ENCODE assay signal across 8 cellular contexts in genomic region chr14:21987937-21988336, GRCh38.
DNase-seq lines count a peak whose midpoint lies in the region; ATAC-seq and TF ChIP-seq lines count a peak whose summit lies in the region.

No MANE protein-coding gene starts in this region.

- H3K27me3 ChIP-seq in A673 (replicated peaks; ENCODE audit: insufficient read depth, low read depth, low read length, poor library complexity), result no peaks in the 10 kb centered on the region
- H3K27me3 ChIP-seq in RWPE2 (ENCODE audit: insufficient read depth, poor library complexity, severe bottlenecking), result peaks cover 21% of the 10 kb centered on the region

- ATAC-seq in RWPE2 (ENCODE audit: low read depth) (peak; percentile 63; the same call in 2 of the 3 replicates), GM21526 (IDR thresholded peaks at IDR 0.05; ENCODE audit: low FRiP score, unreplicated experiment) (no peak)

- H3K4me3 ChIP-seq in A673 (ENCODE audit: low read depth, low read length, poor library complexity, severe bottlenecking), result no peak overlapping the region
- H3K4me3 ChIP-seq in RWPE2 (ENCODE audit: severe bottlenecking), result no peak overlapping the region
- H3K4me3 ChIP-seq in fibroblast of mammary gland (ENCODE audit: control insufficient read depth, low read depth, low read length), result no peak overlapping the region

- intact Hi-C loops in A673 (cut with micrococcal nuclease; ENCODE audit: unreplicated experiment), result no loop called here

- CTCF ChIA-PET in A673 (lab: Charles Lee), result interaction anchor here (0.7 to 2.4 kb wide), 5 partner anchors 9 to 174 kb away, joined by 3 to 11 read pairs (median 3); no protein-coding TSS in a partner anchor

- no peaks in the 10 kb centered on the region for H3K36me3 ChIP-seq in A673 (ENCODE audit: insufficient read depth, low read length, poor library complexity, severe bottlenecking)
- H3K36me3 ChIP-seq in RWPE2 (ENCODE audit: low read depth), result no peaks in the 10 kb centered on the region

- BruUV-seq in A673 (replicated peaks; lab: Mats Ljungman, UMichigan), result no TSS peak

- DNase-seq in A673 (ENCODE audit: low spot score), result peak; percentile 77
- no peak for DNase-seq in GM10266 (ENCODE audit: extremely low spot score)
- DNase-seq in RWPE2 (ENCODE audit: low spot score), result no peak
- peak; percentile 32 for DNase-seq in fibroblast of mammary gland (ENCODE audit: low read depth)
- peak; percentile 47 for DNase-seq in superior temporal gyrus (ENCODE audit: extremely low spot score)
- DNase-seq in T1000 (lab: John Stamatoyannopoulos, UW), result no peak
- DNase-seq in NK-92 treated with Interleukin-12 subunit alpha and Interleukin-12 subunit beta, amount 100 ng/mL, for 24 hours (lab: John Stamatoyannopoulos, UW), result no peak

- H3K9me3 ChIP-seq in A673 (ENCODE audit: low read depth, low read length, poor library complexity, severe bottlenecking), result no peaks in the 10 kb centered on the region
- no peaks in the 10 kb centered on the region for H3K9me3 ChIP-seq in RWPE2 (ENCODE audit: severe bottlenecking)

- POLR2A ChIA-PET in A673 (lab: Charles Lee; ENCODE audit: low non-redundant PET), result no interaction called here

- H3K4me1 ChIP-seq in A673 (ENCODE audit: insufficient read depth, low read length, poor library complexity, severe bottlenecking) (no peaks in the 10 kb centered on the region), RWPE2 (ENCODE audit: insufficient read depth, poor library complexity, severe bottlenecking) (no peaks in the 10 kb centered on the region)

- peak; percentile 74 for TF ChIP-seq CTCF in A673 (conservative IDR thresholded peaks at IDR 0.05; ENCODE audit: low read depth, low read length)
- peak; percentile 11 for TF ChIP-seq CTCF in GM10266 (IDR thresholded peaks at IDR 0.05; ENCODE audit: control insufficient read depth, insufficient read depth, low read depth, missing control alignments)
- TF ChIP-seq CTCF in RWPE2 (IDR thresholded peaks at IDR 0.05; ENCODE audit: poor library complexity, severe bottlenecking), result peak; percentile 77
- peak; percentile 55 for TF ChIP-seq CTCF in fibroblast of mammary gland (conservative IDR thresholded peaks at IDR 0.05; ENCODE audit: control insufficient read depth, insufficient read depth, low read depth, low read length)

- H3K27ac ChIP-seq in A673 (ENCODE audit: low read depth, low read length, poor library complexity, severe bottlenecking), result no peak overlapping the region
- H3K27ac ChIP-seq in RWPE2 (ENCODE audit: poor library complexity, severe bottlenecking), result no peak overlapping the region

Comparison
In these comparisons a context has a peak if more than half of its experiments do, and no peak if none do; other contexts are left out.
1. DNase-seq: peak in A673 (single experiment), fibroblast of mammary gland (single experiment) and superior temporal gyrus (single experiment); none in GM10266 (single experiment), RWPE2 (single experiment), T1000 (single experiment) and NK-92 treated with Interleukin-12 subunit alpha and Interleukin-12 subunit beta, amount 100 ng/mL, for 24 hours (single experiment).
2. CTCF ChIP-seq: peak in every context shown above with its lines; median percentile 77 in RWPE2; 74 in A673; 55 in fibroblast of mammary gland; 11 in GM10266.